ENCODE assay signal across 1 cellular context in genomic region chr16:53773150-53773846, GRCh38.
TF ChIP-seq lines count a peak whose summit lies in the region.

No MANE protein-coding gene starts in this region.

TF ChIP-seq in H1, 55 proteins besides CTCF, POLR2A, EP300 and RAD21 (continued from another document):
- TF ChIP-seq, protein P1, sequence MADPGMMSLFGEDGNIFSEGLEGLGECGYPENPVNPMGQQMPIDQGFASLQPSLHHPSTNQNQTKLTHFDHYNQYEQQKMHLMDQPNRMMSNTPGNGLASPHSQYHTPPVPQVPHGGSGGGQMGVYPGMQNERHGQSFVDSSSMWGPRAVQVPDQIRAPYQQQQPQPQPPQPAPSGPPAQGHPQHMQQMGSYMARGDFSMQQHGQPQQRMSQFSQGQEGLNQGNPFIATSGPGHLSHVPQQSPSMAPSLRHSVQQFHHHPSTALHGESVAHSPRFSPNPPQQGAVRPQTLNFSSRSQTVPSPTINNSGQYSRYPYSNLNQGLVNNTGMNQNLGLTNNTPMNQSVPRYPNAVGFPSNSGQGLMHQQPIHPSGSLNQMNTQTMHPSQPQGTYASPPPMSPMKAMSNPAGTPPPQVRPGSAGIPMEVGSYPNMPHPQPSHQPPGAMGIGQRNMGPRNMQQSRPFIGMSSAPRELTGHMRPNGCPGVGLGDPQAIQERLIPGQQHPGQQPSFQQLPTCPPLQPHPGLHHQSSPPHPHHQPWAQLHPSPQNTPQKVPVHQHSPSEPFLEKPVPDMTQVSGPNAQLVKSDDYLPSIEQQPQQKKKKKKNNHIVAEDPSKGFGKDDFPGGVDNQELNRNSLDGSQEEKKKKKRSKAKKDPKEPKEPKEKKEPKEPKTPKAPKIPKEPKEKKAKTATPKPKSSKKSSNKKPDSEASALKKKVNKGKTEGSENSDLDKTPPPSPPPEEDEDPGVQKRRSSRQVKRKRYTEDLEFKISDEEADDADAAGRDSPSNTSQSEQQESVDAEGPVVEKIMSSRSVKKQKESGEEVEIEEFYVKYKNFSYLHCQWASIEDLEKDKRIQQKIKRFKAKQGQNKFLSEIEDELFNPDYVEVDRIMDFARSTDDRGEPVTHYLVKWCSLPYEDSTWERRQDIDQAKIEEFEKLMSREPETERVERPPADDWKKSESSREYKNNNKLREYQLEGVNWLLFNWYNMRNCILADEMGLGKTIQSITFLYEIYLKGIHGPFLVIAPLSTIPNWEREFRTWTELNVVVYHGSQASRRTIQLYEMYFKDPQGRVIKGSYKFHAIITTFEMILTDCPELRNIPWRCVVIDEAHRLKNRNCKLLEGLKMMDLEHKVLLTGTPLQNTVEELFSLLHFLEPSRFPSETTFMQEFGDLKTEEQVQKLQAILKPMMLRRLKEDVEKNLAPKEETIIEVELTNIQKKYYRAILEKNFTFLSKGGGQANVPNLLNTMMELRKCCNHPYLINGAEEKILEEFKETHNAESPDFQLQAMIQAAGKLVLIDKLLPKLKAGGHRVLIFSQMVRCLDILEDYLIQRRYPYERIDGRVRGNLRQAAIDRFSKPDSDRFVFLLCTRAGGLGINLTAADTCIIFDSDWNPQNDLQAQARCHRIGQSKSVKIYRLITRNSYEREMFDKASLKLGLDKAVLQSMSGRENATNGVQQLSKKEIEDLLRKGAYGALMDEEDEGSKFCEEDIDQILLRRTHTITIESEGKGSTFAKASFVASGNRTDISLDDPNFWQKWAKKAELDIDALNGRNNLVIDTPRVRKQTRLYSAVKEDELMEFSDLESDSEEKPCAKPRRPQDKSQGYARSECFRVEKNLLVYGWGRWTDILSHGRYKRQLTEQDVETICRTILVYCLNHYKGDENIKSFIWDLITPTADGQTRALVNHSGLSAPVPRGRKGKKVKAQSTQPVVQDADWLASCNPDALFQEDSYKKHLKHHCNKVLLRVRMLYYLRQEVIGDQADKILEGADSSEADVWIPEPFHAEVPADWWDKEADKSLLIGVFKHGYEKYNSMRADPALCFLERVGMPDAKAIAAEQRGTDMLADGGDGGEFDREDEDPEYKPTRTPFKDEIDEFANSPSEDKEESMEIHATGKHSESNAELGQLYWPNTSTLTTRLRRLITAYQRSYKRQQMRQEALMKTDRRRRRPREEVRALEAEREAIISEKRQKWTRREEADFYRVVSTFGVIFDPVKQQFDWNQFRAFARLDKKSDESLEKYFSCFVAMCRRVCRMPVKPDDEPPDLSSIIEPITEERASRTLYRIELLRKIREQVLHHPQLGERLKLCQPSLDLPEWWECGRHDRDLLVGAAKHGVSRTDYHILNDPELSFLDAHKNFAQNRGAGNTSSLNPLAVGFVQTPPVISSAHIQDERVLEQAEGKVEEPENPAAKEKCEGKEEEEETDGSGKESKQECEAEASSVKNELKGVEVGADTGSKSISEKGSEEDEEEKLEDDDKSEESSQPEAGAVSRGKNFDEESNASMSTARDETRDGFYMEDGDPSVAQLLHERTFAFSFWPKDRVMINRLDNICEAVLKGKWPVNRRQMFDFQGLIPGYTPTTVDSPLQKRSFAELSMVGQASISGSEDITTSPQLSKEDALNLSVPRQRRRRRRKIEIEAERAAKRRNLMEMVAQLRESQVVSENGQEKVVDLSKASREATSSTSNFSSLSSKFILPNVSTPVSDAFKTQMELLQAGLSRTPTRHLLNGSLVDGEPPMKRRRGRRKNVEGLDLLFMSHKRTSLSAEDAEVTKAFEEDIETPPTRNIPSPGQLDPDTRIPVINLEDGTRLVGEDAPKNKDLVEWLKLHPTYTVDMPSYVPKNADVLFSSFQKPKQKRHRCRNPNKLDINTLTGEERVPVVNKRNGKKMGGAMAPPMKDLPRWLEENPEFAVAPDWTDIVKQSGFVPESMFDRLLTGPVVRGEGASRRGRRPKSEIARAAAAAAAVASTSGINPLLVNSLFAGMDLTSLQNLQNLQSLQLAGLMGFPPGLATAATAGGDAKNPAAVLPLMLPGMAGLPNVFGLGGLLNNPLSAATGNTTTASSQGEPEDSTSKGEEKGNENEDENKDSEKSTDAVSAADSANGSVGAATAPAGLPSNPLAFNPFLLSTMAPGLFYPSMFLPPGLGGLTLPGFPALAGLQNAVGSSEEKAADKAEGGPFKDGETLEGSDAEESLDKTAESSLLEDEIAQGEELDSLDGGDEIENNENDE (IDR thresholded peaks at IDR 0.05; ENCODE audit: insufficient replicate concordance, low read length): no peak
- TF ChIP-seq SIRT6 (IDR thresholded peaks at IDR 0.05; ENCODE audit: low read length): no peak
